Comparison of ENCODE assay signal across 1 cellular context in the genomic region with DNA sequence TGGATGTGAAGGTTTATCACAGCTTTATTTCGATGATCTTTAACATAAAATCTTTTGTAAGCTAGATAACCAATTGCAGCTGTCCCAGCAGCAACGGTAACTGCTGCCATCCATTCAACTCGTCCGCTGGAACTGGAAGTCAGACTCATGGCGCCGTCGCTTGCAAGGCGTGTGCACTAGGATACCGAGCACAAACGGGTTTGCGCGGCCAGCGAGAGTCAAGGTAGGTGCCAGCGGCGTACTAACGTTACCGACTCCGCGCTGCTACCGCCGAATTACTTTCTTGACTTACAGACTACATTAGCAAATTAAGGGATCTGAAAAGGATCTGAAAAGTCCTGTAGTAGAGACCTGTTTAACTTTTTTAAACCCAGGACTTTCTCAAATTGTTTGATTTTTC.
A peak's percentile ranks its signal among the peaks of the same experiment; 100 is the strongest.
TF ChIP-seq lines count a peak whose summit lies in the region.

No MANE protein-coding gene starts in this region.

TF ChIP-seq in K562, 482 proteins besides CTCF, POLR2A, EP300 and RAD21:
- TF ChIP-seq, protein P1, sequence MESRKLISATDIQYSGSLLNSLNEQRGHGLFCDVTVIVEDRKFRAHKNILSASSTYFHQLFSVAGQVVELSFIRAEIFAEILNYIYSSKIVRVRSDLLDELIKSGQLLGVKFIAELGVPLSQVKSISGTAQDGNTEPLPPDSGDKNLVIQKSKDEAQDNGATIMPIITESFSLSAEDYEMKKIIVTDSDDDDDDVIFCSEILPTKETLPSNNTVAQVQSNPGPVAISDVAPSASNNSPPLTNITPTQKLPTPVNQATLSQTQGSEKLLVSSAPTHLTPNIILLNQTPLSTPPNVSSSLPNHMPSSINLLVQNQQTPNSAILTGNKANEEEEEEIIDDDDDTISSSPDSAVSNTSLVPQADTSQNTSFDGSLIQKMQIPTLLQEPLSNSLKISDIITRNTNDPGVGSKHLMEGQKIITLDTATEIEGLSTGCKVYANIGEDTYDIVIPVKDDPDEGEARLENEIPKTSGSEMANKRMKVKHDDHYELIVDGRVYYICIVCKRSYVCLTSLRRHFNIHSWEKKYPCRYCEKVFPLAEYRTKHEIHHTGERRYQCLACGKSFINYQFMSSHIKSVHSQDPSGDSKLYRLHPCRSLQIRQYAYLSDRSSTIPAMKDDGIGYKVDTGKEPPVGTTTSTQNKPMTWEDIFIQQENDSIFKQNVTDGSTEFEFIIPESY (CRISPR knock-in tag; IDR thresholded peaks at IDR 0.05): peak; percentile 53
- no peak for TF ChIP-seq KAT8 (IDR thresholded peaks at IDR 0.05; ENCODE audit: low read depth)
- no peak for TF ChIP-seq TGIF2 (CRISPR knock-in tag; IDR thresholded peaks at IDR 0.05)
- TF ChIP-seq, protein P2, sequence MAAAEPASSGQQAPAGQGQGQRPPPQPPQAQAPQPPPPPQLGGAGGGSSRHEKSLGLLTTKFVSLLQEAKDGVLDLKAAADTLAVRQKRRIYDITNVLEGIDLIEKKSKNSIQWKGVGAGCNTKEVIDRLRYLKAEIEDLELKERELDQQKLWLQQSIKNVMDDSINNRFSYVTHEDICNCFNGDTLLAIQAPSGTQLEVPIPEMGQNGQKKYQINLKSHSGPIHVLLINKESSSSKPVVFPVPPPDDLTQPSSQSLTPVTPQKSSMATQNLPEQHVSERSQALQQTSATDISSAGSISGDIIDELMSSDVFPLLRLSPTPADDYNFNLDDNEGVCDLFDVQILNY (CRISPR knock-in tag; IDR thresholded peaks at IDR 0.05): no peak
- no peak for TF ChIP-seq CREB1 (IDR thresholded peaks at IDR 0.05)
- TF ChIP-seq CREB1 (CRISPR knock-in tag; IDR thresholded peaks at IDR 0.05): no peak
- TF ChIP-seq ZNF764 (CRISPR knock-in tag; IDR thresholded peaks at IDR 0.05; ENCODE audit: low read depth): no peak
- no peak for TF ChIP-seq ZNF696 (CRISPR knock-in tag; conservative IDR thresholded peaks at IDR 0.05)
- no peak for TF ChIP-seq ZBTB1 (CRISPR knock-in tag; IDR thresholded peaks at IDR 0.05; ENCODE audit: borderline replicate concordance, low read depth)
